ENCODE assay signal across 1 cellular context in the genomic region with DNA sequence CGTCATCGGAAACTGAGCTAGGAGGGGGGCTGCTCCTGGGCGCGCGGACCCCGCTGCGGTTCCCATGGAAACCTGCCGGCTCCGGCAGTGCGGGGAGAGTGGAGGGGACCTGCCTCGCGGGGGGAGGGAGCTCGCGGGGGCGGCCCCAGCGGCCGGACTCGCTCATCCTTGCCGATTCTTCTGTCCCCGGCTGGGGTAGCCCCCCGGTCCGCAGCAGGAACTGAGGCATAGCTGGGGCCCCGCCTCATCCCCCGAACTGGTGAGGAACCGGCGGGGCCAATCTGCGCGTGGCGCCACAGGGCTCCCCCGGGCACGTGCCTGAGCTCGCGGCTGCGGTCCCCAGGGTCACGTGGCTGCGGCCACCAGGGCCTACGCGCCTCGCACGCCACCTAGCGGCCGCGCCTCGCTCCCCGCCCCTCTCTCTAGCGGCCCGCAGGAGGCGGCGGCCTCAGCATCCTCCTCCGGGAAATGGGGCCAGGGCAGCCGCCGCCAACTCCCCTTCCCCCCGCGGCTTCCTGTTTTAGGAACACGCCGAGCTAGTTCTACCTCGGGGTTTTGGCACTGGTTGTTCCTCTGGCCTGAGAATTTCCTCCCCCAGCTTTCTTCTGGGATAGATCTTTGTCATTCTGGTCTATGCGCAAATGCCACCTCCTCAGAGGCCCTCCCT.
A peak's percentile ranks its signal among the peaks of the same experiment; 100 is the strongest.
TF ChIP-seq lines count a peak whose summit lies in the region.

No MANE protein-coding gene starts in this region.

TF ChIP-seq in IMR-90, 13 proteins besides CTCF, POLR2A, EP300 and RAD21:
- TF ChIP-seq MAZ (IDR thresholded peaks at IDR 0.05; ENCODE audit: borderline replicate concordance, low read depth, low read length) (peak; percentile 58; the same call in 1 of the 2 replicates), MAFK (IDR thresholded peaks at IDR 0.05; ENCODE audit: low read depth, low read length) (no peak), RCOR1 (IDR thresholded peaks at IDR 0.05; ENCODE audit: insufficient replicate concordance, low read length) (peak; percentile 96), BHLHE40 (IDR thresholded peaks at IDR 0.05; ENCODE audit: low read depth, low read length) (peak; percentile 99), RFX5 (IDR thresholded peaks at IDR 0.05; ENCODE audit: low read depth, low read length) (no peak), CEBPB (IDR thresholded peaks at IDR 0.05; ENCODE audit: low read depth, low read length) (no peak), NFE2L2 (IDR thresholded peaks at IDR 0.05; ENCODE audit: low read depth, low read length) (no peak), FOS (IDR thresholded peaks at IDR 0.05; ENCODE audit: low read depth, low read length) (no peak), MXI1 (IDR thresholded peaks at IDR 0.05; ENCODE audit: borderline replicate concordance, low read depth, low read length) (peak; percentile 86; the same call in 1 of the 2 replicates), SMC3 (IDR thresholded peaks at IDR 0.05; ENCODE audit: low read depth, low read length) (peak; percentile 64), CHD1 (IDR thresholded peaks at IDR 0.05; ENCODE audit: low read depth, low read length) (0 out of 2 replicates have a peak, but pooled peaks have one; percentile 56)
- TF ChIP-seq, protein P1, sequence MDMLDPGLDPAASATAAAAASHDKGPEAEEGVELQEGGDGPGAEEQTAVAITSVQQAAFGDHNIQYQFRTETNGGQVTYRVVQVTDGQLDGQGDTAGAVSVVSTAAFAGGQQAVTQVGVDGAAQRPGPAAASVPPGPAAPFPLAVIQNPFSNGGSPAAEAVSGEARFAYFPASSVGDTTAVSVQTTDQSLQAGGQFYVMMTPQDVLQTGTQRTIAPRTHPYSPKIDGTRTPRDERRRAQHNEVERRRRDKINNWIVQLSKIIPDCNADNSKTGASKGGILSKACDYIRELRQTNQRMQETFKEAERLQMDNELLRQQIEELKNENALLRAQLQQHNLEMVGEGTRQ (IDR thresholded peaks at IDR 0.05; ENCODE audit: low read depth, low read length) = peak; percentile 98
- TF ChIP-seq, protein P2, sequence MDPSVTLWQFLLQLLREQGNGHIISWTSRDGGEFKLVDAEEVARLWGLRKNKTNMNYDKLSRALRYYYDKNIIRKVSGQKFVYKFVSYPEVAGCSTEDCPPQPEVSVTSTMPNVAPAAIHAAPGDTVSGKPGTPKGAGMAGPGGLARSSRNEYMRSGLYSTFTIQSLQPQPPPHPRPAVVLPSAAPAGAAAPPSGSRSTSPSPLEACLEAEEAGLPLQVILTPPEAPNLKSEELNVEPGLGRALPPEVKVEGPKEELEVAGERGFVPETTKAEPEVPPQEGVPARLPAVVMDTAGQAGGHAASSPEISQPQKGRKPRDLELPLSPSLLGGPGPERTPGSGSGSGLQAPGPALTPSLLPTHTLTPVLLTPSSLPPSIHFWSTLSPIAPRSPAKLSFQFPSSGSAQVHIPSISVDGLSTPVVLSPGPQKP (IDR thresholded peaks at IDR 0.05; ENCODE audit: borderline replicate concordance, low read depth, low read length) = no peak
TF ChIP-seq in IMR-90: peak in this region for 7.
